In the genomic region with DNA sequence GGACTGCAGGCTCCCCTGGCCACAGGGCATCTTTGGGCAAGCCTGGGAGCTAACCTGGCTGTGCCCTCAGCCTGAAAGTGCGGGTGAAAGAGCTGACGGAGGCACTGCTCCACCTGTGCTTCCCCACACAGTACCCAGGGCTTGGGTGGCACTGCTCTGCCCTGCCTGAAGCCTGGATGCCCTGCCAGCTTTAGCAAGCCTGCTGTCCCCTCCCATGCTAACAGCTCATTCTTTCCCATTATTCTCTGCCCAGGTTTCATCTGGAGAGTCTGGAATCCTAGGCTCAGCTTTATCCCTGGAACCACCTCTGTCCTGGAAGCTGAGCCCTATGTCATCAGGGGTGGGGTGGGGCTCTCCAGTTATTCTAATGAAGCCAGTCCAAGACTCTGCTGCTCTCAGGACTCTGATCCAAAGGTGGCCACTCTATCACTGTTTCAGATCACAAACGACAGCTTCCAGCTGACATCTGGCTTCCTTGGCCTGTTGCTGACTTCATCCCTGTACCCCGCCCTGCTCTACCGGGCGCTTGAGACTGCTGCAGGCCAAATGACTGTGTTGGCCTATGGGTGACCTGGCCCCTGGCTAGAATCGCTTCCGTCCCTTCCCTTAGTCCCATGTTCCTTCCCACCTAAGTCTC, we compare ENCODE assay signal across 1 cellular context.
A peak's percentile ranks its signal among the peaks of the same experiment; 100 is the strongest.
TF ChIP-seq lines count a peak whose summit lies in the region.

No MANE protein-coding gene starts in this region.

TF ChIP-seq in endothelial cell of umbilical vein, 7 proteins besides CTCF, POLR2A, EP300 and RAD21:
- peak; percentile 71 for TF ChIP-seq GATA2 (IDR thresholded peaks at IDR 0.05; ENCODE audit: insufficient read depth, insufficient read length, low read depth, low read length)
- TF ChIP-seq, protein P1, sequence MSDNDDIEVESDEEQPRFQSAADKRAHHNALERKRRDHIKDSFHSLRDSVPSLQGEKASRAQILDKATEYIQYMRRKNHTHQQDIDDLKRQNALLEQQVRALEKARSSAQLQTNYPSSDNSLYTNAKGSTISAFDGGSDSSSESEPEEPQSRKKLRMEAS (IDR thresholded peaks at IDR 0.05; ENCODE audit: insufficient read depth, insufficient read length) = no peak
- TF ChIP-seq MYC (IDR thresholded peaks at IDR 0.05; ENCODE audit: low read depth, low read length) = no peak
TF ChIP-seq in endothelial cell of umbilical vein: peak in this region for 1.
